10 cellular contexts compared by ENCODE assay signal in genomic region chr12:53383258-53383657, GRCh38. TPM values are rescaled to one million over a fixed set of nuclear protein-coding genes. Genes with fewer than 3 reads are reported as not detected.
DNase-seq lines count a peak whose midpoint lies in the region; ATAC-seq lines count a peak whose summit lies in the region.
"Had no signal": no experiment of that assay in that cellular context is flagged by ENCODE, and none has a peak within 500 bp of the region (broad histone marks: within the 10 kb centered on the region; RNA-seq: fewer than 3 reads in every experiment).

No MANE protein-coding gene starts in this region.

- H3K4me3 ChIP-seq in iPS-15b (ENCODE audit: low read depth, low read length) = peak overlapping the region; percentile 11

- DNase-seq in activated CD4-positive, alpha-beta T cell treated with anti-CD3 and anti-CD28 coated beads for 36 hours = no peak
- DNase-seq in activated CD4-positive, alpha-beta T cell treated with anti-CD3 and anti-CD28 coated beads for 1 hour = no peak
- DNase-seq in activated CD4-positive, alpha-beta memory T cell treated with anti-CD3 and anti-CD28 coated beads, Interleukin-2, amount 10 ng/mL, durations not matched to agents 7 days and 5 days = no peak
- no peak for DNase-seq in globus pallidus (ENCODE audit: low spot score)
- DNase-seq in effector CD4-positive, alpha-beta T cell = no peak
- DNase-seq: KBM-7 had no signal

- no peaks in the 10 kb centered on the region for H3K27me3 Mint-ChIP-seq in activated CD4-positive, alpha-beta T cell treated with anti-CD3 and anti-CD28 coated beads for 36 hours
- no peaks in the 10 kb centered on the region for H3K27me3 Mint-ChIP-seq in activated CD4-positive, alpha-beta memory T cell treated with anti-CD3 and anti-CD28 coated beads, Interleukin-2, amount 10 ng/mL, durations not matched to agents 7 days and 5 days
- no peaks in the 10 kb centered on the region for H3K27me3 Mint-ChIP-seq in stimulated activated memory B cell treated with anti-CD40 and anti-IgM and Interleukin-4, amounts not matched to agents 10 μg/mL and 1 μg/mL and 100 μg/mL, for 72 hours

- POLR2A ChIA-PET in activated CD4-positive, alpha-beta T cell treated with anti-CD3 and anti-CD28 coated beads for 36 hours (lab: Charles Lee) = interaction anchor here (0.7 kb wide), 1 partner anchor 914 kb away, joined by 3 read pairs; no protein-coding TSS in a partner anchor
- POLR2A ChIA-PET in activated CD4-positive, alpha-beta memory T cell treated with anti-CD3 and anti-CD28 coated beads, Interleukin-2, amount 10 ng/mL, durations not matched to agents 7 days and 5 days (lab: Charles Lee) = interaction anchor here (1.4 to 2.5 kb wide), 2 partner anchors 31 to 34 kb away, joined by 4 to 9 read pairs; no protein-coding TSS in a partner anchor

- peaks cover 59% of the 10 kb centered on the region for H3K4me1 Mint-ChIP-seq in activated CD4-positive, alpha-beta T cell treated with anti-CD3 and anti-CD28 coated beads for 36 hours
- H3K4me1 Mint-ChIP-seq in activated CD4-positive, alpha-beta memory T cell treated with anti-CD3 and anti-CD28 coated beads, Interleukin-2, amount 10 ng/mL, durations not matched to agents 7 days and 5 days = peaks cover 56% of the 10 kb centered on the region
- H3K4me1 Mint-ChIP-seq in stimulated activated memory B cell treated with anti-CD40 and anti-IgM and Interleukin-4, amounts not matched to agents 10 μg/mL and 1 μg/mL and 100 μg/mL, for 72 hours = peaks cover 55% of the 10 kb centered on the region

- peaks cover 17% of the 10 kb centered on the region for H3K4me1 ChIP-seq in iPS-15b (ENCODE audit: control insufficient read depth, insufficient read depth, low read length)

- ATAC-seq in activated CD4-positive, alpha-beta T cell treated with anti-CD3 and anti-CD28 coated beads for 36 hours = no peak
- ATAC-seq in stimulated activated memory B cell treated with anti-CD40 and anti-IgM and Interleukin-4, amounts not matched to agents 10 μg/mL and 1 μg/mL and 100 μg/mL, for 72 hours = no peak
- ATAC-seq in HG02970 (IDR thresholded peaks at IDR 0.05; ENCODE audit: low FRiP score, unreplicated experiment) = no peak
- ATAC-seq: esophagus mucosa had no signal

- no peaks in the 10 kb centered on the region for H3K27me3 ChIP-seq in iPS-15b (ENCODE audit: control insufficient read depth, insufficient read depth, low read length)

- CTCF ChIA-PET in activated CD4-positive, alpha-beta T cell treated with anti-CD3 and anti-CD28 coated beads for 36 hours (lab: Charles Lee) = interaction anchor here (1.0 to 3.3 kb wide), 9 partner anchors 9 to 118 kb away, joined by 3 to 15 read pairs (median 5); partner anchors contain the start of genes AAAS and TARBP2
- CTCF ChIA-PET in activated CD4-positive, alpha-beta memory T cell treated with anti-CD3 and anti-CD28 coated beads, Interleukin-2, amount 10 ng/mL, durations not matched to agents 7 days and 5 days (lab: Charles Lee) = interaction anchor here (0.9 to 2.9 kb wide), 6 partner anchors 31 to 125 kb away, joined by 3 to 61 read pairs (median 4); no protein-coding TSS in a partner anchor

- intact Hi-C loops in activated CD4-positive, alpha-beta T cell treated with anti-CD3 and anti-CD28 coated beads for 36 hours (cut with DNase I, micrococcal nuclease) = no loop called here

- peaks cover 54% of the 10 kb centered on the region for H3K36me3 Mint-ChIP-seq in activated CD4-positive, alpha-beta T cell treated with anti-CD3 and anti-CD28 coated beads for 36 hours (ENCODE audit: low read depth)
- H3K36me3 Mint-ChIP-seq in activated CD4-positive, alpha-beta memory T cell treated with anti-CD3 and anti-CD28 coated beads, Interleukin-2, amount 10 ng/mL, durations not matched to agents 7 days and 5 days (ENCODE audit: low read depth) = peaks cover 52% of the 10 kb centered on the region
- H3K36me3 Mint-ChIP-seq in stimulated activated memory B cell treated with anti-CD40 and anti-IgM and Interleukin-4, amounts not matched to agents 10 μg/mL and 1 μg/mL and 100 μg/mL, for 72 hours = peaks cover 45% of the 10 kb centered on the region

- H3K9me3 Mint-ChIP-seq in activated CD4-positive, alpha-beta T cell treated with anti-CD3 and anti-CD28 coated beads for 36 hours (ENCODE audit: low read depth) = no peaks in the 10 kb centered on the region
- H3K9me3 Mint-ChIP-seq in activated CD4-positive, alpha-beta memory T cell treated with anti-CD3 and anti-CD28 coated beads, Interleukin-2, amount 10 ng/mL, durations not matched to agents 7 days and 5 days = no peaks in the 10 kb centered on the region
- no peaks in the 10 kb centered on the region for H3K9me3 Mint-ChIP-seq in stimulated activated memory B cell treated with anti-CD40 and anti-IgM and Interleukin-4, amounts not matched to agents 10 μg/mL and 1 μg/mL and 100 μg/mL, for 72 hours

- H3K9me3 ChIP-seq in iPS-15b (ENCODE audit: control insufficient read depth, insufficient read depth, low read length) = no peaks in the 10 kb centered on the region

- H3K9ac ChIP-seq in iPS-15b (ENCODE audit: low read depth, low read length) = peak overlapping the region; percentile 9

- peak overlapping the region; percentile 57 for H3K4me3 Mint-ChIP-seq in activated CD4-positive, alpha-beta T cell treated with anti-CD3 and anti-CD28 coated beads for 36 hours
- peak overlapping the region; percentile 47 for H3K4me3 Mint-ChIP-seq in activated CD4-positive, alpha-beta memory T cell treated with anti-CD3 and anti-CD28 coated beads, Interleukin-2, amount 10 ng/mL, durations not matched to agents 7 days and 5 days
- H3K4me3 Mint-ChIP-seq in stimulated activated memory B cell treated with anti-CD40 and anti-IgM and Interleukin-4, amounts not matched to agents 10 μg/mL and 1 μg/mL and 100 μg/mL, for 72 hours = peak overlapping the region; percentile 51

- peak overlapping the region; percentile 99 for H3K27ac Mint-ChIP-seq in activated CD4-positive, alpha-beta T cell treated with anti-CD3 and anti-CD28 coated beads for 36 hours
- peak overlapping the region; percentile 86 for H3K27ac Mint-ChIP-seq in activated CD4-positive, alpha-beta memory T cell treated with anti-CD3 and anti-CD28 coated beads, Interleukin-2, amount 10 ng/mL, durations not matched to agents 7 days and 5 days
- H3K27ac Mint-ChIP-seq in stimulated activated memory B cell treated with anti-CD40 and anti-IgM and Interleukin-4, amounts not matched to agents 10 μg/mL and 1 μg/mL and 100 μg/mL, for 72 hours = no peak overlapping the region

- peaks cover 21% of the 10 kb centered on the region for H3K36me3 ChIP-seq in iPS-15b (ENCODE audit: control insufficient read depth, insufficient read depth, low read length)

RNA-seq across cellular contexts. Expression of gene SP1, which starts 3.3 kb away (rescaled TPM):
- 10 to 100 TPM; 76.8 to 93.5 TPM for total RNA-seq in activated CD4-positive, alpha-beta T cell treated with anti-CD3 and anti-CD28 coated beads for 36 hours
- 10 to 100 TPM; 77.1 to 85.6 TPM for total RNA-seq in activated CD4-positive, alpha-beta memory T cell treated with anti-CD3 and anti-CD28 coated beads, Interleukin-2, amount 10 ng/mL, durations not matched to agents 7 days and 5 days

RNA-seq across cellular contexts. Expression of gene AMHR2, which starts 40.4 kb away (rescaled TPM):
- total RNA-seq in activated CD4-positive, alpha-beta T cell treated with anti-CD3 and anti-CD28 coated beads for 36 hours = not detected
- not detected for total RNA-seq in activated CD4-positive, alpha-beta memory T cell treated with anti-CD3 and anti-CD28 coated beads, Interleukin-2, amount 10 ng/mL, durations not matched to agents 7 days and 5 days
- total RNA-seq: esophagus mucosa had no signal

RNA-seq across cellular contexts. Expression of gene SP7, which starts 47.1 kb away (rescaled TPM):
- not detected for total RNA-seq in activated CD4-positive, alpha-beta T cell treated with anti-CD3 and anti-CD28 coated beads for 36 hours
- not detected for total RNA-seq in activated CD4-positive, alpha-beta memory T cell treated with anti-CD3 and anti-CD28 coated beads, Interleukin-2, amount 10 ng/mL, durations not matched to agents 7 days and 5 days
- total RNA-seq: esophagus mucosa had no signal

RNA-seq across cellular contexts. Expression of gene PRR13, which starts 58.3 kb away (rescaled TPM):
- total RNA-seq in activated CD4-positive, alpha-beta T cell treated with anti-CD3 and anti-CD28 coated beads for 36 hours = 100 to 1,000 TPM; 250 to 266 TPM
- total RNA-seq in activated CD4-positive, alpha-beta memory T cell treated with anti-CD3 and anti-CD28 coated beads, Interleukin-2, amount 10 ng/mL, durations not matched to agents 7 days and 5 days = 100 to 1,000 TPM; 242 to 246 TPM
